Comparison of ENCODE assay signal across 8 cellular contexts in the genomic region with DNA sequence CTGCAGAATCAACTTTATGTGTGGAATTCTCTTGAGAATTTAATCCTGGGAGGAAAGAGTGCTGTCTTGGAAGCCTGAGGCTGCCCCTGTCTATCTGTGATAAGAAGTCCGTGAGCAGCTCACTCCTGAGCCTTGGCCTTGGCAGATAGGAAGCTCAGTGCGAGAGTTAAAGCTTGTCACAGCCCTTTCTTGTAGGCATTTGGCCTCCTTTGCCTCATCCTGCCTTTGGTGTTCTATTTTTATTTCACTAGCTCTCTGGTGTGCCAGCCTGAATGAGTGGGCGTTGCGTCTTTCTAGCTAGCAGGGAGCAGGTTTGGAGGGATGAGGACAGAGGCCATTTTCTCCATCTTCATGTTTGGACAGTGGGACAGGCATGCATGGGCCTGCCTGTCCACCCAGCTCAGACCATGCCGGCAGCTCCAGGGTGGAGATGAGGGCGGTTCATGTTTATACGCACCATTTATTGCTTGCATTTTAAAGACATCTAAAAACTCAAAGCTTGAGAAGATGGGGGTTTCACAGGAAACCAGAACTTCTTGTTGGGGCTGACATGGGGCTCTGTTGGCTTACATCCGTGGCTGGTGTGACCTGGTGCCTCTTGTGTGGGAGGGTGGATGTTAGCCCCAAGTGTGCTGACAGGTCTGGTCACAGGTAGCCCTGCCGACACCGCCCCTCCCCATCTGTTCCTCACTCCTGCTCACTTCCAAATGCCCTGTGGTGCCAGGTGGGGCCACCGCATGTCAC. TPM values are rescaled to one million over a fixed set of nuclear protein-coding genes. Genes with fewer than 3 reads are reported as not detected.
DNase-seq lines count a peak whose midpoint lies in the region; ATAC-seq, FAIRE-seq and TF ChIP-seq lines count a peak whose summit lies in the region.

No MANE protein-coding gene starts in this region.

- peak overlapping the region; percentile 77 to 86 (median 85) for H3K4me3 Mint-ChIP-seq in CD4-positive, CD25-positive, alpha-beta regulatory T cell
- peak overlapping the region; percentile 55 for H3K4me3 Mint-ChIP-seq in activated naive CD4-positive, alpha-beta T cell treated with anti-CD3 and anti-CD28 coated beads, Interleukin-2, amount 10 ng/mL, durations not matched to agents 7 days and 5 days
- peak overlapping the region; percentile 76 for H3K4me3 Mint-ChIP-seq in stimulated activated effector memory CD8-positive, alpha-beta T cell treated with anti-CD3 and anti-CD28 coated beads, Interleukin-12 subunit alpha, Interleukin-12 subunit beta, amount 100 ng/mL, for 72 hours

- H3K27me3 ChIP-seq in CD4-positive, CD25-positive, alpha-beta regulatory T cell (ENCODE audit: control insufficient read depth, insufficient read depth, low read length): no peaks in the 10 kb centered on the region
- no peaks in the 10 kb centered on the region for H3K27me3 ChIP-seq in keratinocyte (ENCODE audit: control insufficient read depth, extremely low read depth, insufficient read depth, low read length)
- H3K27me3 ChIP-seq in H7 (ENCODE audit: control insufficient read depth, insufficient read depth, low read length): no peaks in the 10 kb centered on the region

- FAIRE-seq in keratinocyte (lab: Jason Lieb, UNC): no peak

- H3K27me3 Mint-ChIP-seq in CD4-positive, CD25-positive, alpha-beta regulatory T cell: no peaks in the 10 kb centered on the region
- no peaks in the 10 kb centered on the region for H3K27me3 Mint-ChIP-seq in activated naive CD4-positive, alpha-beta T cell treated with anti-CD3 and anti-CD28 coated beads, Interleukin-2, amount 10 ng/mL, durations not matched to agents 7 days and 5 days

- no peaks in the 10 kb centered on the region for H3K79me2 ChIP-seq in keratinocyte (ENCODE audit: control insufficient read depth, insufficient read depth, low read length)

- peak overlapping the region; percentile 92 for H3K27ac ChIP-seq in CD4-positive, CD25-positive, alpha-beta regulatory T cell (ENCODE audit: insufficient read depth, low read length, poor library complexity, severe bottlenecking)
- H3K27ac ChIP-seq in keratinocyte (ENCODE audit: control insufficient read depth, insufficient read depth, low read length): peak overlapping the region; percentile 94

- no peaks in the 10 kb centered on the region for H4K20me1 ChIP-seq in keratinocyte (ENCODE audit: control insufficient read depth, extremely low read depth, insufficient read depth, low read length)

- dilution Hi-C loops in keratinocyte (cut with MboI; ENCODE audit: extremely low pct_ligation_motif_present, low sequenced_read_pairs): no loop called here

- CTCF ChIA-PET in activated naive CD4-positive, alpha-beta T cell treated with anti-CD3 and anti-CD28 coated beads, Interleukin-2, amount 10 ng/mL, durations not matched to agents 7 days and 5 days (lab: Charles Lee): interaction anchor here (0.7 to 1.7 kb wide), 7 partner anchors 8 to 93 kb away, joined by 3 to 5 read pairs (median 3); partner anchors contain the start of gene IRAK2

- H3K9me1 ChIP-seq in keratinocyte (ENCODE audit: control insufficient read depth, extremely low read depth, insufficient read depth, low read length): peaks cover 6% of the 10 kb centered on the region

- peak overlapping the region; percentile 68 for H3K4me3 ChIP-seq in CD4-positive, CD25-positive, alpha-beta regulatory T cell (ENCODE audit: low read depth, low read length)
- H3K4me3 ChIP-seq in NB4 (ENCODE audit: low read depth, low read length) (no peak overlapping the region), keratinocyte (ENCODE audit: control insufficient read depth in 2 of 3, extremely low read depth in 1 of 3, insufficient read depth in 2 of 3, low read depth in 1 of 3, low read length in 3 of 3) (peak overlapping the region in 2 of 3 experiments; percentile 9 to 16), H7 (ENCODE audit: insufficient read depth, low read depth, low read length) (no peak overlapping the region)

- TF ChIP-seq CTCF in NB4 (IDR thresholded peaks at IDR 0.05; ENCODE audit: low read depth, low read length) (no peak), keratinocyte (optimal IDR thresholded peaks at IDR 0.05 in 1 of 3, IDR thresholded peaks at IDR 0.05 in 1 of 3, conservative IDR thresholded peaks at IDR 0.05 in 1 of 3; ENCODE audit: extremely low read depth in 1 of 3, insufficient read depth in 2 of 3, low read length in 3 of 3) (no peak)

- peak overlapping the region; percentile 97 to 99 (median 98) for H3K27ac Mint-ChIP-seq in CD4-positive, CD25-positive, alpha-beta regulatory T cell
- peak overlapping the region; percentile 99 for H3K27ac Mint-ChIP-seq in activated naive CD4-positive, alpha-beta T cell treated with anti-CD3 and anti-CD28 coated beads, Interleukin-2, amount 10 ng/mL, durations not matched to agents 7 days and 5 days
- H3K27ac Mint-ChIP-seq in stimulated activated effector memory CD8-positive, alpha-beta T cell treated with anti-CD3 and anti-CD28 coated beads, Interleukin-12 subunit alpha, Interleukin-12 subunit beta, amount 100 ng/mL, for 72 hours: peak overlapping the region; percentile 98

- peaks cover 85% of the 10 kb centered on the region for H3K4me1 ChIP-seq in CD4-positive, CD25-positive, alpha-beta regulatory T cell (ENCODE audit: control insufficient read depth, insufficient read depth, low read length, poor library complexity, severe bottlenecking)
- H3K4me1 ChIP-seq in keratinocyte (ENCODE audit: control insufficient read depth, extremely low read depth, insufficient read depth, low read length): peaks cover 79% of the 10 kb centered on the region

- peaks cover 43 to 85% (median 60%) of the 10 kb centered on the region in 4 donors for H3K4me1 Mint-ChIP-seq in CD4-positive, CD25-positive, alpha-beta regulatory T cell
- H3K4me1 Mint-ChIP-seq in activated naive CD4-positive, alpha-beta T cell treated with anti-CD3 and anti-CD28 coated beads, Interleukin-2, amount 10 ng/mL, durations not matched to agents 7 days and 5 days: peaks cover 96% of the 10 kb centered on the region
- peaks cover 82% of the 10 kb centered on the region for H3K4me1 Mint-ChIP-seq in stimulated activated effector memory CD8-positive, alpha-beta T cell treated with anti-CD3 and anti-CD28 coated beads, Interleukin-12 subunit alpha, Interleukin-12 subunit beta, amount 100 ng/mL, for 72 hours

- ATAC-seq in CD4-positive, CD25-positive, alpha-beta regulatory T cell (ENCODE audit: low read depth in 2 of 2): peak; percentile 47 to 49
- peak; percentile 67 for ATAC-seq in stimulated activated effector memory CD8-positive, alpha-beta T cell treated with anti-CD3 and anti-CD28 coated beads, Interleukin-12 subunit alpha, Interleukin-12 subunit beta, amount 100 ng/mL, for 72 hours

- DNase-seq in CD4-positive, CD25-positive, alpha-beta regulatory T cell: peak in 2 of 3 donors; percentile 61 to 80
- DNase-seq in NB4 (ENCODE audit: low read depth) (peak; percentile 48), keratinocyte (ENCODE audit: low read depth, low spot score) (no peak), DMS153 treated with DMSO at 0.1 percent for 48 hours (lab: John Stamatoyannopoulos, UW; ENCODE audit: unreplicated experiment) (no peak), GOT3 (lab: John Stamatoyannopoulos, UW) (no peak), H7 (no peak)
- peak; percentile 66 for DNase-seq in activated naive CD4-positive, alpha-beta T cell treated with anti-CD3 and anti-CD28 coated beads, Interleukin-2, amount 10 ng/mL, durations not matched to agents 7 days and 5 days
- peak; percentile 37 to 72 for DNase-seq in stimulated activated effector memory CD8-positive, alpha-beta T cell treated with anti-CD3 and anti-CD28 coated beads, Interleukin-12 subunit alpha, Interleukin-12 subunit beta, amount 100 ng/mL, for 72 hours (ENCODE audit: low spot score in 2 of 2)

- peak overlapping the region; percentile 82 for H3K9ac ChIP-seq in keratinocyte (ENCODE audit: control insufficient read depth, extremely low read depth, insufficient read depth, low read length)

- no peaks in the 10 kb centered on the region for H3K36me3 ChIP-seq in CD4-positive, CD25-positive, alpha-beta regulatory T cell (ENCODE audit: control insufficient read depth, insufficient read depth, low read length)
- H3K36me3 ChIP-seq in keratinocyte (ENCODE audit: control insufficient read depth in 2 of 2, extremely low read depth in 1 of 2, insufficient read depth in 2 of 2, low read length in 2 of 2) (no peaks in the 10 kb centered on the region), H7 (replicated peaks; ENCODE audit: control insufficient read depth, insufficient read depth, low read length) (no peaks in the 10 kb centered on the region)

- TF ChIP-seq POLR2A in NB4 (IDR thresholded peaks at IDR 0.05; ENCODE audit: extremely low read depth, insufficient read length): no peak

- H2AFZ ChIP-seq in keratinocyte (ENCODE audit: control insufficient read depth, low read length): peak overlapping the region; percentile 91

- H3K4me2 ChIP-seq in keratinocyte (ENCODE audit: control insufficient read depth, extremely low read depth, insufficient read depth, low read depth, low read length): peak overlapping the region; percentile 74

- H3K36me3 Mint-ChIP-seq in CD4-positive, CD25-positive, alpha-beta regulatory T cell: no peaks in the 10 kb centered on the region
- peaks cover 6% of the 10 kb centered on the region for H3K36me3 Mint-ChIP-seq in activated naive CD4-positive, alpha-beta T cell treated with anti-CD3 and anti-CD28 coated beads, Interleukin-2, amount 10 ng/mL, durations not matched to agents 7 days and 5 days
- H3K36me3 Mint-ChIP-seq in stimulated activated effector memory CD8-positive, alpha-beta T cell treated with anti-CD3 and anti-CD28 coated beads, Interleukin-12 subunit alpha, Interleukin-12 subunit beta, amount 100 ng/mL, for 72 hours: peaks cover 13% of the 10 kb centered on the region

- H3K9me3 Mint-ChIP-seq in CD4-positive, CD25-positive, alpha-beta regulatory T cell: peaks cover 0 to 2% (median 0%) of the 10 kb centered on the region in 7 donors
- H3K9me3 Mint-ChIP-seq in activated naive CD4-positive, alpha-beta T cell treated with anti-CD3 and anti-CD28 coated beads, Interleukin-2, amount 10 ng/mL, durations not matched to agents 7 days and 5 days: no peaks in the 10 kb centered on the region
- H3K9me3 Mint-ChIP-seq in stimulated activated effector memory CD8-positive, alpha-beta T cell treated with anti-CD3 and anti-CD28 coated beads, Interleukin-12 subunit alpha, Interleukin-12 subunit beta, amount 100 ng/mL, for 72 hours: no peaks in the 10 kb centered on the region

- no peaks in the 10 kb centered on the region for H3K9me3 ChIP-seq in CD4-positive, CD25-positive, alpha-beta regulatory T cell (ENCODE audit: control insufficient read depth in 2 of 2, low read length in 2 of 2)
- no peaks in the 10 kb centered on the region for H3K9me3 ChIP-seq in keratinocyte (ENCODE audit: control insufficient read depth, low read depth, low read length)

RNA-seq across cellular contexts. Expression of gene IRAK2, which starts 29.8 kb away (rescaled TPM):
- total RNA-seq in CD4-positive, CD25-positive, alpha-beta regulatory T cell: 3.6 TPM
- polyA plus RNA-seq in CD4-positive, CD25-positive, alpha-beta regulatory T cell: 1 to 10 TPM in 3 of 4 donors, under 1 TPM in 1; 0.68 to 3.7 (median 2.8) TPM
- 3.5 to 6.2 TPM (median 5.3 TPM) in 3 replicates for polyA plus RNA-seq in keratinocyte
- 2.1 TPM for polyA plus RNA-seq in keratinocyte (2011; ENCODE audit: low read depth)
- polyA plus RNA-seq in keratinocyte (2011; cell fraction: cytosol; rRNA removed): 4.0 and 5.0 TPM in 2 replicates
- polyA plus RNA-seq in keratinocyte (2011; cell fraction: nucleus; rRNA removed): 7.8 and 8.2 TPM in 2 replicates
- 2.5 and 4.7 TPM in 2 replicates for polyA plus RNA-seq in keratinocyte (2012; ENCODE audit: low replicate concordance)
- polyA minus RNA-seq in keratinocyte: 2.7 to 6.3 TPM (median 5.2 TPM) in 3 replicates
- 4.6 TPM for polyA minus RNA-seq in keratinocyte (2011; cell fraction: cytosol; rRNA and poly(A)+ RNA removed)
- 7.2 and 8.1 TPM in 2 replicates for polyA minus RNA-seq in keratinocyte (2011; cell fraction: nucleus; rRNA and poly(A)+ RNA removed)
- total RNA-seq in H7 (2014; rRNA removed; shearing (Covaris generic)): 0.83 and 1.9 TPM in 2 replicates

RNA-seq across cellular contexts. Expression of gene VHL, which starts 52.9 kb away (rescaled TPM):
- total RNA-seq in CD4-positive, CD25-positive, alpha-beta regulatory T cell: 76.6 TPM
- polyA plus RNA-seq in CD4-positive, CD25-positive, alpha-beta regulatory T cell: 10 to 100 TPM in 3 of 4 donors, 1 to 10 TPM in 1; 5.9 to 17.3 (median 12.1) TPM
- polyA plus RNA-seq in keratinocyte: 13.5 to 18.3 TPM (median 13.5 TPM) in 3 replicates
- 12.3 TPM for polyA plus RNA-seq in keratinocyte (2011; ENCODE audit: low read depth)
- polyA plus RNA-seq in keratinocyte (2011; cell fraction: cytosol; rRNA removed): 9.6 and 12.0 TPM in 2 replicates
- polyA plus RNA-seq in keratinocyte (2011; cell fraction: nucleus; rRNA removed): 19.8 and 20.9 TPM in 2 replicates
- polyA plus RNA-seq in keratinocyte (2012; ENCODE audit: low replicate concordance): 23.9 and 25.4 TPM in 2 replicates
- 12.5 to 20.0 TPM (median 18.7 TPM) in 3 replicates for polyA minus RNA-seq in keratinocyte
- polyA minus RNA-seq in keratinocyte (2011; cell fraction: cytosol; rRNA and poly(A)+ RNA removed): 15.2 TPM
- 5.7 and 9.9 TPM in 2 replicates for polyA minus RNA-seq in keratinocyte (2011; cell fraction: nucleus; rRNA and poly(A)+ RNA removed)
- total RNA-seq in H7 (2014; rRNA removed; shearing (Covaris generic)): 25.5 and 26.5 TPM in 2 replicates

RNA-seq across cellular contexts. Expression of gene TATDN2, which starts 53.8 kb away (rescaled TPM):
- total RNA-seq in CD4-positive, CD25-positive, alpha-beta regulatory T cell: 86.5 TPM
- 10 to 100 TPM; 10.2 to 17.4 (median 12.6) TPM for polyA plus RNA-seq in CD4-positive, CD25-positive, alpha-beta regulatory T cell
- 13.4 to 20.0 TPM (median 13.8 TPM) in 3 replicates for polyA plus RNA-seq in keratinocyte
- 3.3 TPM for polyA plus RNA-seq in keratinocyte (2011; ENCODE audit: low read depth)
- 14.8 and 16.2 TPM in 2 replicates for polyA plus RNA-seq in keratinocyte (2011; cell fraction: cytosol; rRNA removed)
- polyA plus RNA-seq in keratinocyte (2011; cell fraction: nucleus; rRNA removed): 21.0 and 21.4 TPM in 2 replicates
- 13.3 and 26.3 TPM in 2 replicates for polyA plus RNA-seq in keratinocyte (2012; ENCODE audit: low replicate concordance)
- 28.0 to 33.6 TPM (median 29.8 TPM) in 3 replicates for polyA minus RNA-seq in keratinocyte
- 11.7 TPM for polyA minus RNA-seq in keratinocyte (2011; cell fraction: cytosol; rRNA and poly(A)+ RNA removed)
- polyA minus RNA-seq in keratinocyte (2011; cell fraction: nucleus; rRNA and poly(A)+ RNA removed): 15.5 and 25.2 TPM in 2 replicates
- total RNA-seq in H7 (2014; rRNA removed; shearing (Covaris generic)): 5.3 and 9.8 TPM in 2 replicates

Comparison
In these comparisons a context has a peak if more than half of its experiments do, and no peak if none do; other contexts are left out.
1. DNase-seq: peak in CD4-positive, CD25-positive, alpha-beta regulatory T cell (2 of 3), NB4 (single experiment), activated naive CD4-positive, alpha-beta T cell treated with anti-CD3 and anti-CD28 coated beads, Interleukin-2, amount 10 ng/mL, durations not matched to agents 7 days and 5 days (single experiment) and stimulated activated effector memory CD8-positive, alpha-beta T cell treated with anti-CD3 and anti-CD28 coated beads, Interleukin-12 subunit alpha, Interleukin-12 subunit beta, amount 100 ng/mL, for 72 hours (2 of 2); none in keratinocyte (single experiment), DMS153 treated with DMSO at 0.1 percent for 48 hours (single experiment), GOT3 (single experiment) and H7 (single experiment).
2. H3K4me3 ChIP-seq: peak in CD4-positive, CD25-positive, alpha-beta regulatory T cell (single experiment) and keratinocyte (2 of 3); none in NB4 (single experiment) and H7 (single experiment).
3. Peak in every context shown above with its lines, with median percentiles within 50 percentile points of each other: H3K27ac Mint-ChIP-seq and H3K4me3 Mint-ChIP-seq.